ENCODE assay signal across 20 cellular contexts in the genomic region with DNA sequence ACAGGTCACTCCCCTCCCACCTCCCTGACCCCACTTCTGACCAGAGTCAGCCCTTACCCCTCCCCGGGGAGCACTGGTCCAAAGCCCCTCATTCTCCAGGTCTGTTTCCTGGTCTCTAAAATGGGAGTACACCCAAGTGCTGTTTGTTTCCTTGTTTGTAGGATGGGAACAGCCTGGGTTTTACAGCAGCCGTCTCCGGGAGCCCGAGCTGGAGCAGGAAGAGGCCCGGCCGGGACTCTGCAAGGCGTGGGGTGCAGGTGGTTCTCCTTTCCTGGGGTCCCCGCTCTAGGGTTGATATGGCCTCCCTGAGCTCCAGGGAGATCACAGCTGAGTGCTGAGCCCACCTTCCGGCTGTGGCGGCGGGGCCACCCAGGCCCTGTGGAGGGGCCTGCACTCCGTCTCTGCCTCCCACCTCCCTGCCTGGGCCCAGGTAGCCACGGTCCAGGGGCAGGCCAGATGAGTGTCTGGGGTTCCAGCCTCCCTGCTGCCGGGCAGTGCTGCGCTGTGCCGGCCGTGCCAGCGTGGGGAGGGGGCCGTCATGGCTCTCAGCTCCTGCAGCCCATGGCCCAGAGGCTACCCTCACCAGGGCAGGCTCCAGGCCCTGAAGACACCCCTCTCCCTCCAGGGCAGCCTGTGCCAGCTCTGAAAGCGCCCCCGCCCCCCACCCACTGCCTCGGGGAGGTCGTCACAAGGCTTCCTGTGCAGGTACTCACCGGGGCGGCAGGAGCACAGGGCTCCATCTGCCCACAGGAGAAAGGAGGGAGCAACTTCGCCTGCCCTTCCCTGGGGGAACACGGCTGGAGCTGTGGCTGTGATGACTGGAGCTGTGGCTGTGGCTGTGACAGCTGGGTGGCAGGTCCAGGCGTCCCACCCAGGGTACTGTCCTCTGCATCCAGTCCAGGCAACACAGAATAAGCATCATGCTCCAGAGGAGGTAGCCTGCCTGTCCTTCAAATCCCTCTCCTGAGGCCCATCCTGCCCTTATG.
DNase-seq lines count a peak whose midpoint lies in the region; ATAC-seq and TF ChIP-seq lines count a peak whose summit lies in the region.
"Had no signal": no experiment of that assay in that cellular context is flagged by ENCODE, and none has a peak within 500 bp of the region (broad histone marks: within the 10 kb centered on the region; RNA-seq: fewer than 3 reads in every experiment).

No MANE protein-coding gene starts in this region.

- no peaks in the 10 kb centered on the region for H3K9me3 ChIP-seq in osteoblast (ENCODE audit: low read depth, low read length)

- no peak overlapping the region for H3K4me2 ChIP-seq in osteoblast (ENCODE audit: insufficient read depth, low read length)
- H3K4me2 ChIP-seq: BLaER1 had no signal

- H3K27ac ChIP-seq in osteoblast (ENCODE audit: low read depth, low read length), result no peak overlapping the region
- H3K27ac ChIP-seq: BLaER1, GM23248 had no signal

- no peak overlapping the region for H2AFZ ChIP-seq in osteoblast (ENCODE audit: low read length)
- H2AFZ ChIP-seq: GM23248 had no signal

- H3K4me1 ChIP-seq in osteoblast (ENCODE audit: insufficient read depth, low read length), result no peaks in the 10 kb centered on the region

- DNase-seq in cardiac septum (ENCODE audit: low spot score) (peak; percentile 60), left ventricle myocardium superior (no peak), glutamatergic neuron (peak; percentile 16), osteoblast (ENCODE audit: insufficient read length, low spot score, missing footprints) (peak; percentile 84), SKM-1 treated with dmso at 0.1 percent for 144 hours (lab: John Stamatoyannopoulos, UW; ENCODE audit: unreplicated experiment) (no peak)
- DNase-seq: Calu3, GF-D8, GM23248, MV-4-11, NCI-H1694 treated with DMSO at 0.1 percent for 48 hours, NCI-H2107, NCI-H510A, NCI-H774, SHP77 treated with DMSO at 0.1 percent for 48 hours had no signal

- peaks cover 1% of the 10 kb centered on the region for H3K4me1 Mint-ChIP-seq in glutamatergic neuron (ENCODE audit: low read depth, unreplicated experiment)

- H3K27me3 ChIP-seq in osteoblast (ENCODE audit: insufficient read depth, low read length), result peaks cover 3% of the 10 kb centered on the region
- H3K27me3 ChIP-seq: BLaER1 had no signal

- no peaks in the 10 kb centered on the region for H3K36me3 Mint-ChIP-seq in glutamatergic neuron (ENCODE audit: unreplicated experiment)
- H3K36me3 Mint-ChIP-seq: CD8-positive, alpha-beta T cell had no signal

- no peaks in the 10 kb centered on the region for H3K79me2 ChIP-seq in osteoblast (ENCODE audit: insufficient read depth, low read length)

- no peaks in the 10 kb centered on the region for H3K36me3 ChIP-seq in osteoblast (ENCODE audit: insufficient read depth, low read length)
- H3K36me3 ChIP-seq: BLaER1 had no signal

- H3K4me3 ChIP-seq in osteoblast (ENCODE audit: insufficient read depth, low read length), result no peak overlapping the region
- H3K4me3 ChIP-seq: BLaER1, GM23248, K562 had no signal

- no peak for ATAC-seq in left ventricle myocardium superior
- ATAC-seq in HG03439 (IDR thresholded peaks at IDR 0.05; ENCODE audit: unreplicated experiment), result no peak
- no peak for ATAC-seq in GM21737 (IDR thresholded peaks at IDR 0.05; ENCODE audit: unreplicated experiment)
- ATAC-seq: CD8-positive, alpha-beta T cell; HCT116; K562 had no signal

- TF ChIP-seq CTCF in glutamatergic neuron (IDR thresholded peaks at IDR 0.05; ENCODE audit: partially characterized antibody, unreplicated experiment) (no peak), osteoblast (IDR thresholded peaks at IDR 0.05; ENCODE audit: extremely low read depth, low read depth, low read length) (no peak)

- no peak overlapping the region for H3K4me3 Mint-ChIP-seq in glutamatergic neuron (ENCODE audit: unreplicated experiment)
- H3K4me3 Mint-ChIP-seq: CD8-positive, alpha-beta T cell had no signal

- H3K9me3 Mint-ChIP-seq in glutamatergic neuron (ENCODE audit: unreplicated experiment), result no peaks in the 10 kb centered on the region
- H3K9me3 Mint-ChIP-seq: CD8-positive, alpha-beta T cell had no signal

- intact Hi-C loops in cardiac septum (cut with DNase I), result no loop called here
- intact Hi-C loops in left ventricle myocardium superior (cut with micrococcal nuclease), result no loop called here

- H3K27ac Mint-ChIP-seq in glutamatergic neuron (ENCODE audit: unreplicated experiment), result peak overlapping the region; percentile 52
- H3K27ac Mint-ChIP-seq: CD8-positive, alpha-beta T cell had no signal

- peaks cover 5% of the 10 kb centered on the region for H3K27me3 Mint-ChIP-seq in glutamatergic neuron (ENCODE audit: unreplicated experiment)

- H4K20me1 ChIP-seq in osteoblast (ENCODE audit: insufficient read depth, low read length), result no peaks in the 10 kb centered on the region
- H4K20me1 ChIP-seq: BLaER1 had no signal

Comparison
In these comparisons a context has a peak if more than half of its experiments do, and no peak if none do; other contexts are left out.
1. DNase-seq: peak in cardiac septum (single experiment), glutamatergic neuron (single experiment) and osteoblast (single experiment); none in left ventricle myocardium superior (single experiment) and SKM-1 treated with dmso at 0.1 percent for 144 hours (single experiment).